20 cellular contexts compared by ENCODE assay signal in the genomic region with DNA sequence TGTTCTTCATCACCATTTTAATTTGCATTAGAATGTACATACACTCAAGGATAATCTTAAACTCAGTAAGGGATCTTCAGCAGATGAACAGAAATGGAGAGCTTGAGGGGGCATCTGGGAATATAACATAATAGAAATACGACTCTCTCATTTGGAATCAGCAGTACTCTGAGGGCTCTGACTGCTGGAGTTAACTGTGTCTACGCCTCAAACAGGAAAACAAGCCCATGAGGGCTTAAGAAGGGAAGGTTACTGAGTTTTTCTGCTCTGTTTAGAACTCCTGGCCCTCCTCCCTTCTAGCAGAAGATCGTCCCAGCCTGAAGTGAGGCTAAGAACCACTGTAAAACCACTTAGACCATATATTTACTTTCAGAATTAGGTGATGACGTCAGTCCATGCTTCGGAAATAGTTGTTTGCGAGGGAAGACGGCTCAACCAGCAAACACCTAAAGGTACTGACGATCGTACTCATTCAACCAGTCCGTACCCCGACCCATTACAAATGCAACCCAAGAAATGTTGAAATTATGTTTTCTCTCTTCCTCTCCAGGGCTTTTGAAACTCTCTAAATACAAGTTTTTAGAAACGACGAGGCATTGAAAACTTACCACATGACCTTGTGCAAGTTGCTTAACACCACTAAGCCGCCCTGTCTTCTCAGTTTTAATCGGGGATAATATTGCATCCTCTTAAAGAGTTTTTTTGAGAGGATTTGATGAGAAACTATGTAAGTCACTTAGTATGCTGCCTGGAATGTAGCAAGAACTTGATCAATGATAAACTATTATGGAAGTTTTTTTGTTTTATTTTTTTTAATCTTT.
DNase-seq lines count a peak whose midpoint lies in the region; ATAC-seq, FAIRE-seq and TF ChIP-seq lines count a peak whose summit lies in the region.
"Had no signal": no experiment of that assay in that cellular context is flagged by ENCODE, and none has a peak within 500 bp of the region (broad histone marks: within the 10 kb centered on the region; RNA-seq: fewer than 3 reads in every experiment).

No MANE protein-coding gene starts in this region.

- no peak overlapping the region for H3K4me3 Mint-ChIP-seq in glutamatergic neuron (ENCODE audit: unreplicated experiment)
- H3K4me3 Mint-ChIP-seq: activated B cell treated with CpG ODN at 0.5 μM for 24 hours; CD8-positive, alpha-beta memory T cell had no signal

- H4K20me1 ChIP-seq in HepG2 (ENCODE audit: insufficient read depth, low read length), result no peaks in the 10 kb centered on the region

- in situ Hi-C loops in HepG2 (cut with HindIII; ENCODE audit: extremely low pct_ligation_motif_present, low pct_unique_long_range_greater_than_20kb) (loop anchor here (25.0 kb wide), 2 partner anchors 463 to 588 kb away; a partner anchor contains a TSS), KBM-7 (cut with MboI; ENCODE audit: low pct_unique_long_range_greater_than_20kb, low sequenced_read_pairs) (no loop called here)

- no peaks in the 10 kb centered on the region for H3K4me1 Mint-ChIP-seq in glutamatergic neuron (ENCODE audit: low read depth, unreplicated experiment)
- H3K4me1 Mint-ChIP-seq: activated B cell treated with CpG ODN at 0.5 μM for 24 hours; CD8-positive, alpha-beta memory T cell had no signal

- TF ChIP-seq EP300 in HepG2 (IDR thresholded peaks at IDR 0.05; ENCODE audit: low read depth in 2 of 2, low read length in 2 of 2) (no peak), HepG2 (CRISPR knock-in tag; IDR thresholded peaks at IDR 0.05; ENCODE audit: borderline replicate concordance) (no peak)

- H3K9me3 Mint-ChIP-seq in glutamatergic neuron (ENCODE audit: unreplicated experiment), result peaks cover 2% of the 10 kb centered on the region

- no peak overlapping the region for H3K27ac Mint-ChIP-seq in glutamatergic neuron (ENCODE audit: unreplicated experiment)
- H3K27ac Mint-ChIP-seq: activated B cell treated with CpG ODN at 0.5 μM for 24 hours; CD8-positive, alpha-beta memory T cell had no signal

- no peaks in the 10 kb centered on the region for H3K36me3 Mint-ChIP-seq in glutamatergic neuron (ENCODE audit: unreplicated experiment)

- DNase-seq in HepG2 (ENCODE audit: low spot score) (peak; percentile 20), right lobe of liver (no peak), SJCRH30 (peak in 1 of 2 experiments; percentile 42), iris pigment epithelial cell (ENCODE audit: low read depth) (peak; percentile 28), uterus (no peak), KBM-7 (no peak), glutamatergic neuron (no peak), H7 (no peak)
- DNase-seq: ACHN; activated B cell treated with CpG ODN at 0.5 μM for 24 hours; activated effector memory CD4-positive, alpha-beta T cell treated with anti-CD3 and anti-CD28 coated beads, Interleukin-2, amount 50 U/mL, for 16 hours; CD8-positive, alpha-beta memory T cell; pancreas; stimulated activated CD4-positive, alpha-beta T cell treated with anti-CD3 and anti-CD28 coated beads, Interleukin-12 subunit alpha, Interleukin-12 subunit beta, amount 100 ng/mL, for 4 hours; stimulated activated naive CD8-positive, alpha-beta T cell treated with anti-CD3 and anti-CD28 coated beads, Interleukin-15, Interleukin-2, amounts not matched to agents 100 U/mL and 50 U/mL, for 24 hours had no signal

- TF ChIP-seq CTCF in HepG2 (CRISPR knock-in tag; IDR thresholded peaks at IDR 0.05) (no peak), right lobe of liver (IDR thresholded peaks at IDR 0.05) (no peak), uterus (IDR thresholded peaks at IDR 0.05) (no peak), glutamatergic neuron (IDR thresholded peaks at IDR 0.05; ENCODE audit: partially characterized antibody, unreplicated experiment) (no peak)

- H3K4me1 ChIP-seq in HepG2 (ENCODE audit: insufficient read depth, low read length), result peaks cover 29% of the 10 kb centered on the region
- no peaks in the 10 kb centered on the region for H3K4me1 ChIP-seq in right lobe of liver
- H3K4me1 ChIP-seq in SJCRH30, result peaks cover 5% of the 10 kb centered on the region; the same call in 1 of the 2 replicates
- no peaks in the 10 kb centered on the region for H3K4me1 ChIP-seq in uterus
- H3K4me1 ChIP-seq: pancreas had no signal

- intact Hi-C loops in HepG2 (cut with micrococcal nuclease; ENCODE audit: unreplicated experiment) (no loop called here), right lobe of liver (cut with DNase I) (loop anchor here in 1 of 2 donors (10.0 kb wide), 2 partner anchors 75 to 125 kb away; no protein-coding TSS in a partner anchor), uterus (cut with DNase I; ENCODE audit: low total_unique reads) (loop anchor here (10.0 kb wide), 1 partner anchor 205 kb away; no protein-coding TSS in a partner anchor)

- CTCF ChIA-PET in HepG2 (lab: Yijun Ruan, JAX; ENCODE audit: low intra/inter-chr PET ratio, low total read pairs), result no interaction called here

- peak overlapping the region; percentile 90 for H2AFZ ChIP-seq in HepG2 (ENCODE audit: low read length)

- TF ChIP-seq RAD21 in HepG2 (CRISPR knock-in tag; IDR thresholded peaks at IDR 0.05), result no peak

- ATAC-seq in HepG2 (peak; percentile 57), right lobe of liver (no peak)
- ATAC-seq: GM12878; HCT116; pancreas; stimulated activated naive CD8-positive, alpha-beta T cell treated with anti-CD3 and anti-CD28 coated beads, Interleukin-15, Interleukin-2, amounts not matched to agents 100 U/mL and 50 U/mL, for 24 hours had no signal

- no TSS peak for BruUV-seq in HepG2 (replicated peaks; lab: Mats Ljungman, UMichigan)

- no peaks in the 10 kb centered on the region for H3K9me3 ChIP-seq in HepG2 (ENCODE audit: low read length)
- H3K9me3 ChIP-seq in right lobe of liver, result no peaks in the 10 kb centered on the region
- H3K9me3 ChIP-seq in SJCRH30 (replicated peaks), result peaks cover 3% of the 10 kb centered on the region
- peaks cover 0 to 7% of the 10 kb centered on the region in 2 donors for H3K9me3 ChIP-seq in uterus
- H3K9me3 ChIP-seq: pancreas had no signal

- POLR2A ChIA-PET in HepG2 (lab: Yijun Ruan, JAX), result no interaction called here

- H3K36me3 ChIP-seq in HepG2 (replicated peaks in 1 of 2; ENCODE audit: control insufficient read depth in 1 of 2, insufficient read depth in 2 of 2, low read length in 2 of 2) (no peaks in the 10 kb centered on the region), right lobe of liver (no peaks in the 10 kb centered on the region), SJCRH30 (no peaks in the 10 kb centered on the region), uterus (no peaks in the 10 kb centered on the region), H7 (replicated peaks; ENCODE audit: control insufficient read depth, insufficient read depth, low read length) (no peaks in the 10 kb centered on the region)
- H3K36me3 ChIP-seq: pancreas had no signal

- no peak for FAIRE-seq in HepG2 (lab: Jason Lieb, UNC)
- FAIRE-seq: astrocyte, GM12878, pancreas, RCC 7860, urothelium cell line had no signal

- H3K79me2 ChIP-seq in HepG2 (ENCODE audit: insufficient read depth, low read length), result no peaks in the 10 kb centered on the region

- H3K27me3 ChIP-seq in HepG2 (ENCODE audit: control insufficient read depth in 1 of 2, insufficient read depth in 2 of 2, low read length in 2 of 2) (peaks cover 0 to 8% of the 10 kb centered on the region in 2 experiments; a peak in 3 of 5 replicates), right lobe of liver (no peaks in the 10 kb centered on the region), SJCRH30 (no peaks in the 10 kb centered on the region), uterus (no peaks in the 10 kb centered on the region), H7 (ENCODE audit: control insufficient read depth, insufficient read depth, low read length) (no peaks in the 10 kb centered on the region)
- H3K27me3 ChIP-seq: pancreas had no signal

- no peaks in the 10 kb centered on the region for H3K27me3 Mint-ChIP-seq in glutamatergic neuron (ENCODE audit: unreplicated experiment)

- peak overlapping the region in 2 of 3 experiments; percentile 8 to 22; a peak in 2 of 6 replicates for H3K4me3 ChIP-seq in HepG2 (replicated peaks in 1 of 3; ENCODE audit: insufficient read depth in 1 of 3, low read depth in 2 of 3, low read length in 3 of 3)
- H3K4me3 ChIP-seq in right lobe of liver, result no peak overlapping the region
- H3K4me3 ChIP-seq in SJCRH30, result peak overlapping the region; percentile 33
- H3K4me3 ChIP-seq in uterus, result no peak overlapping the region
- no peak overlapping the region for H3K4me3 ChIP-seq in H7 (ENCODE audit: insufficient read depth, low read depth, low read length)
- H3K4me3 ChIP-seq: GM12878, pancreas had no signal

- peak overlapping the region; percentile 33; the same call in 1 of the 2 replicates for H3K9ac ChIP-seq in HepG2 (ENCODE audit: insufficient read depth, low read depth, low read length)

- H3K4me2 ChIP-seq in HepG2 (ENCODE audit: low read depth, low read length), result peak overlapping the region; percentile 76

- no peak overlapping the region for H3K27ac ChIP-seq in HepG2 (ENCODE audit: extremely low read length, insufficient read depth, low read length)
- H3K27ac ChIP-seq in right lobe of liver, result no peak overlapping the region
- 0 out of 2 replicates have a peak overlapping the region, but pooled peaks have one; percentile 18 for H3K27ac ChIP-seq in SJCRH30
- peak overlapping the region; percentile 31 to 33 for H3K27ac ChIP-seq in uterus
- H3K27ac ChIP-seq: pancreas had no signal

- TF ChIP-seq POLR2A in HepG2 (IDR thresholded peaks at IDR 0.05; ENCODE audit: insufficient read depth in 1 of 2, low read depth in 2 of 2, low read length in 2 of 2) (no peak), right lobe of liver (IDR thresholded peaks at IDR 0.05) (no peak), uterus (IDR thresholded peaks at IDR 0.05) (no peak)

- 7% methylated on average over 15 of the region's 15 CpGs for WGBS in HepG2 (ENCODE audit: low lambda C conversion rate)
- 77% methylated on average over 13 of the region's 15 CpGs for WGBS in right lobe of liver (ENCODE audit: insufficient coverage, low coverage, low lambda C conversion rate, missing lambda C conversion rate)

TF ChIP-seq in HepG2, 621 proteins besides CTCF, POLR2A, EP300 and RAD21 (continues in another document):
- 0 out of 2 replicates have a peak, but pooled peaks have one; percentile 15 for TF ChIP-seq ELF3 (CRISPR knock-in tag; IDR thresholded peaks at IDR 0.05)
- TF ChIP-seq, protein P1, sequence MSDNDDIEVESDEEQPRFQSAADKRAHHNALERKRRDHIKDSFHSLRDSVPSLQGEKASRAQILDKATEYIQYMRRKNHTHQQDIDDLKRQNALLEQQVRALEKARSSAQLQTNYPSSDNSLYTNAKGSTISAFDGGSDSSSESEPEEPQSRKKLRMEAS (IDR thresholded peaks at IDR 0.05), result peak; percentile 47; the same call in 1 of the 2 replicates

Comparison
In these comparisons a context has a peak if more than half of its experiments do, and no peak if none do; other contexts are left out.
1. DNase-seq: peak in HepG2 (single experiment) and iris pigment epithelial cell (single experiment); none in right lobe of liver (0 of 3), uterus (0 of 2), KBM-7 (single experiment), glutamatergic neuron (single experiment) and H7 (single experiment).
2. H3K4me3 ChIP-seq: peak in HepG2 (2 of 3) and SJCRH30 (single experiment); none in right lobe of liver (0 of 3), uterus (0 of 2) and H7 (single experiment).
3. H3K27ac ChIP-seq: peak in SJCRH30 (single experiment) and uterus (2 of 2); none in HepG2 (single experiment) and right lobe of liver (0 of 3).